In genomic region chr7:116337800-116338199, GRCh38 we compare ENCODE assay signal across 23 cellular contexts.
"Had no signal": no experiment of that assay in that cellular context is flagged by ENCODE, and none has a peak within 500 bp of the region (broad histone marks: within the 10 kb centered on the region; RNA-seq: fewer than 3 reads in every experiment).

No MANE protein-coding gene starts in this region.

- H3K36me3 ChIP-seq: brain microvascular endothelial cell, SJSA1 had no signal

- DNase-seq: activated B cell treated with CpG ODN at 0.5 μM for 24 hours; activated CD4-positive, alpha-beta memory T cell treated with anti-CD3 and anti-CD28 coated beads for 36 hours; activated CD4-positive, alpha-beta T cell treated with anti-CD3 and anti-CD28 coated beads, Interleukin-2, amount 10 ng/mL, durations not matched to agents 7 days and 5 days; activated CD8-positive, alpha-beta memory T cell treated with anti-CD3 and anti-CD28 coated beads for 24 hours; activated effector memory CD4-positive, alpha-beta T cell treated with anti-CD3 and anti-CD28 coated beads, Interleukin-2, amount 50 U/mL, for 16 hours; activated naive CD4-positive, alpha-beta T cell treated with Interleukin-2 at 50 U/mL for 16 hours; activated T-cell treated with anti-CD3 and anti-CD28 coated beads, Interleukin-2, amount 50 U/mL, for 4 hours; amygdala; brain microvascular endothelial cell; cerebellar nuclear complex; Kasumi-1; NCI-H1048; NCI-H146; NCI-H187 treated with DMSO at 0.1 percent for 48 hours; NCI-H2081 treated with DMSO at 0.1 percent for 48 hours; NCI-H446 treated with DMSO at 0.1 percent for 48 hours; NCI-H526; NCI-H774; SHP77 had no signal

- H3K4me3 ChIP-seq: SJSA1 had no signal

- H3K36me3 Mint-ChIP-seq: activated CD4-positive, alpha-beta memory T cell treated with anti-CD3 and anti-CD28 coated beads for 36 hours; activated naive CD8-positive, alpha-beta T cell had no signal

- H3K9me3 Mint-ChIP-seq: activated B cell treated with CpG ODN at 0.5 μM for 24 hours; activated CD4-positive, alpha-beta memory T cell treated with anti-CD3 and anti-CD28 coated beads for 36 hours; activated CD4-positive, alpha-beta T cell treated with anti-CD3 and anti-CD28 coated beads, Interleukin-2, amount 10 ng/mL, durations not matched to agents 7 days and 5 days; activated T-cell treated with anti-CD3 and anti-CD28 coated beads, Interleukin-2, amount 50 U/mL, for 4 hours; T-helper 1 cell treated with Interleukin-12 subunit alpha and Interleukin-12 subunit beta and Interleukin-4 antibody, amounts not matched to agents 30 μg/mL and 1 μg/mL, for 36 hours had no signal

- ATAC-seq: activated T-cell treated with anti-CD3 and anti-CD28 coated beads, Interleukin-2, amount 50 U/mL, for 4 hours had no signal

- H3K27ac ChIP-seq: brain microvascular endothelial cell, SJSA1 had no signal

- H3K27me3 ChIP-seq: brain microvascular endothelial cell, SJSA1 had no signal

- H3K27ac Mint-ChIP-seq: activated B cell treated with CpG ODN at 0.5 μM for 24 hours; activated CD4-positive, alpha-beta memory T cell treated with anti-CD3 and anti-CD28 coated beads for 36 hours; activated CD4-positive, alpha-beta T cell treated with anti-CD3 and anti-CD28 coated beads, Interleukin-2, amount 10 ng/mL, durations not matched to agents 7 days and 5 days; activated naive CD8-positive, alpha-beta T cell; T-helper 1 cell treated with Interleukin-12 subunit alpha and Interleukin-12 subunit beta and Interleukin-4 antibody, amounts not matched to agents 30 μg/mL and 1 μg/mL, for 36 hours had no signal

- FAIRE-seq: colon had no signal

- H3K4me3 Mint-ChIP-seq: activated B cell treated with CpG ODN at 0.5 μM for 24 hours; activated CD4-positive, alpha-beta memory T cell treated with anti-CD3 and anti-CD28 coated beads for 36 hours; activated CD4-positive, alpha-beta T cell treated with anti-CD3 and anti-CD28 coated beads, Interleukin-2, amount 10 ng/mL, durations not matched to agents 7 days and 5 days; activated naive CD8-positive, alpha-beta T cell; activated T-cell treated with anti-CD3 and anti-CD28 coated beads, Interleukin-2, amount 50 U/mL, for 4 hours; T-helper 1 cell treated with Interleukin-12 subunit alpha and Interleukin-12 subunit beta and Interleukin-4 antibody, amounts not matched to agents 30 μg/mL and 1 μg/mL, for 36 hours had no signal

- H3K9me3 ChIP-seq: SJSA1 had no signal
